35 cellular contexts compared by ENCODE assay signal in the genomic region with DNA sequence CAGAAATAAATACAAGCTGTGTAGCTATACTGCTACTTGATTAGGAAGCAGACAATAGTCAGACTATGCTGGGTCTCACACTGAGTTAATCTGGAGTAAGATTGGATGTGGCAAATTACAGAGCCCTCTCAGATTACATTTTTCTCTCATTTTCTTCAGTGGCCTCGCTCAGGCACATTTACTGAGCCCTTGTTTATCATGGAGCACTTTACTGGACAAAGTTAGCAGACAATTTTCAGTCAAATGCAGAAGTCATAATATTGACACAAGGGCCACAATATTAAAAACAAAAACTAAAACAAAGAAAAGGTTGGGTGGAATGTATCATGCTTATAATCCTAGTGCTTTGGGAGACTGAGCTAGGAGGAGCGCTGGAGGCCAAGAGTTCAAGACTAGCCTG.
DNase-seq lines count a peak whose midpoint lies in the region; ATAC-seq, FAIRE-seq and TF ChIP-seq lines count a peak whose summit lies in the region.
"Had no signal": no experiment of that assay in that cellular context is flagged by ENCODE, and none has a peak within 500 bp of the region (broad histone marks: within the 10 kb centered on the region; RNA-seq: fewer than 3 reads in every experiment).

No MANE protein-coding gene starts in this region.

- POLR2A ChIA-PET in HEK293 (lab: Yijun Ruan, JAX) (no interaction called here), HepG2 (lab: Yijun Ruan, JAX) (no interaction called here)

- peak overlapping the region; percentile 86 for H3K18ac ChIP-seq in mesendoderm (ENCODE audit: low read length)

- no peaks in the 10 kb centered on the region for H4K20me1 ChIP-seq in HepG2 (ENCODE audit: insufficient read depth, low read length)
- H4K20me1 ChIP-seq: BLaER1; BLaER1 treated with 17β-estradiol and CSF1 and Interleukin-3, amounts not matched to agents 10 nM and 100 nM had no signal

- H3K79me2 ChIP-seq in mesendoderm (ENCODE audit: control insufficient read depth, insufficient read depth, low read length) = no peaks in the 10 kb centered on the region
- no peaks in the 10 kb centered on the region for H3K79me2 ChIP-seq in HepG2 (ENCODE audit: insufficient read depth, low read length)

- no peak for ATAC-seq in HepG2
- ATAC-seq: A549; CD8-positive, alpha-beta T cell had no signal

- no peaks in the 10 kb centered on the region for H3K27me3 Mint-ChIP-seq in endodermal cell (ENCODE audit: insufficient read depth)

- no peak overlapping the region for H3K4me3 Mint-ChIP-seq in endodermal cell
- H3K4me3 Mint-ChIP-seq: B cell; CD14-positive monocyte; CD4-positive, alpha-beta memory T cell; CD4-positive, alpha-beta T cell; CD4-positive, CD25-positive, alpha-beta regulatory T cell; CD8-positive, alpha-beta memory T cell; CD8-positive, alpha-beta T cell had no signal

- no TSS peak for BruUV-seq in HepG2 (replicated peaks; lab: Mats Ljungman, UMichigan)

- H2BK15ac ChIP-seq in mesendoderm (replicated peaks; ENCODE audit: low read depth) = no peak overlapping the region

- no peak overlapping the region for H3K23ac ChIP-seq in mesendoderm (ENCODE audit: low read length)

- no peak overlapping the region for H3K4me3 ChIP-seq in HEK293 (ENCODE audit: low read depth, low read length)
- H3K4me3 ChIP-seq in endodermal cell (ENCODE audit: low read length) = no peak overlapping the region
- H3K4me3 ChIP-seq in mesendoderm (ENCODE audit: low read length) = no peak overlapping the region
- H3K4me3 ChIP-seq in HepG2 (replicated peaks in 1 of 3; ENCODE audit: insufficient read depth in 1 of 3, low read depth in 2 of 3, low read length in 3 of 3) = no peak overlapping the region
- H3K4me3 ChIP-seq in transverse colon = no peak overlapping the region
- H3K4me3 ChIP-seq: A549; BLaER1; BLaER1 treated with 17β-estradiol and CSF1 and Interleukin-3, amounts not matched to agents 10 nM and 100 nM had no signal

- TF ChIP-seq CTCF in HEK293 (tag by site-specific recombination; IDR thresholded peaks at IDR 0.05) (no peak), endodermal cell (conservative IDR thresholded peaks at IDR 0.05) (no peak), HepG2 (CRISPR knock-in tag; IDR thresholded peaks at IDR 0.05) (no peak), transverse colon (IDR thresholded peaks at IDR 0.05) (no peak)

- H2AFZ ChIP-seq in HepG2 (ENCODE audit: low read length) = no peak overlapping the region

- CTCF ChIA-PET in HEK293 (lab: Yijun Ruan, JAX) (no interaction called here), HepG2 (lab: Yijun Ruan, JAX; ENCODE audit: low intra/inter-chr PET ratio, low total read pairs) (no interaction called here)

- no peak for DNase-seq in endodermal cell
- DNase-seq in mesendoderm = peak; percentile 36
- no peak for DNase-seq in HepG2 (ENCODE audit: low spot score)
- DNase-seq in transverse colon = no peak
- DNase-seq in NCI-H510A treated with DMSO at 0.1 percent for 48 hours (lab: John Stamatoyannopoulos, UW) = no peak
- DNase-seq: 8988T; ACHN; AML-193; BE2C; C1 segment of cervical spinal cord; Caco-2; Calu3; CD4-positive, alpha-beta memory T cell; CD4-positive, alpha-beta T cell; CD4-positive, CD25-positive, alpha-beta regulatory T cell; CD8-positive, alpha-beta memory T cell; CD8-positive, alpha-beta T cell; COR-L47; DMS 273 treated with DMSO at 0.1 percent for 48 hours; DMS153; DMS53; DMS79; DMS79 treated with DMSO at 0.1 percent for 48 hours; DND-41; EL had no signal

- H3K9me3 Mint-ChIP-seq in endodermal cell = no peaks in the 10 kb centered on the region
- H3K9me3 Mint-ChIP-seq: CD4-positive, alpha-beta T cell; CD4-positive, CD25-positive, alpha-beta regulatory T cell; CD8-positive, alpha-beta memory T cell; CD8-positive, alpha-beta T cell had no signal

- in situ Hi-C loops in HepG2 (cut with HindIII; ENCODE audit: extremely low pct_ligation_motif_present, low pct_unique_long_range_greater_than_20kb) (no loop called here), transverse colon (cut with MboI; ENCODE audit: low pct_ligation_motif_present in 1 of 4, low pct_unique_long_range_greater_than_20kb in 1 of 4, low sequenced_read_pairs in 3 of 4) (no loop called here)

- no peaks in the 10 kb centered on the region for H3K9me3 ChIP-seq in HEK293 (ENCODE audit: control insufficient read depth, insufficient read depth, low read depth, low read length)
- no peaks in the 10 kb centered on the region for H3K9me3 ChIP-seq in endodermal cell (ENCODE audit: control insufficient read depth, low read length)
- no peaks in the 10 kb centered on the region for H3K9me3 ChIP-seq in HepG2 (ENCODE audit: low read length)
- H3K9me3 ChIP-seq in transverse colon = no peaks in the 10 kb centered on the region
- H3K9me3 ChIP-seq: A549; BE2C; BLaER1; BLaER1 treated with 17β-estradiol and CSF1 and Interleukin-3, amounts not matched to agents 10 nM and 100 nM; Caco-2 had no signal

- no peak overlapping the region for H2AK5ac ChIP-seq in mesendoderm (ENCODE audit: low read length)

- H3K4me2 ChIP-seq in mesendoderm (ENCODE audit: low read length) (no peak overlapping the region), HepG2 (ENCODE audit: low read depth, low read length) (no peak overlapping the region)
- H3K4me2 ChIP-seq: A549; BLaER1; BLaER1 treated with 17β-estradiol and CSF1 and Interleukin-3, amounts not matched to agents 10 nM and 100 nM had no signal

- TF ChIP-seq POLR2A in HepG2 (IDR thresholded peaks at IDR 0.05; ENCODE audit: insufficient read depth in 1 of 2, low read depth in 2 of 2, low read length in 2 of 2) (no peak), transverse colon (IDR thresholded peaks at IDR 0.05) (no peak)

- H3K4me1 Mint-ChIP-seq in endodermal cell = peaks cover 50% of the 10 kb centered on the region
- H3K4me1 Mint-ChIP-seq: B cell; CD14-positive monocyte; CD4-positive, alpha-beta memory T cell; CD4-positive, CD25-positive, alpha-beta regulatory T cell; CD8-positive, alpha-beta memory T cell had no signal

- H3K4ac ChIP-seq in mesendoderm (ENCODE audit: low read depth, low read length) = no peak overlapping the region

- H3K4me1 ChIP-seq in HEK293 (ENCODE audit: control insufficient read depth, insufficient read depth, low read length) (peaks cover 20% of the 10 kb centered on the region), endodermal cell (ENCODE audit: control insufficient read depth, insufficient read depth, low read length) (peaks cover 10% of the 10 kb centered on the region), mesendoderm (ENCODE audit: control insufficient read depth, low read depth, low read length) (peaks cover 13% of the 10 kb centered on the region), HepG2 (ENCODE audit: insufficient read depth, low read length) (no peaks in the 10 kb centered on the region), transverse colon (no peaks in the 10 kb centered on the region)
- H3K4me1 ChIP-seq: A549; BE2C; BLaER1; BLaER1 treated with 17β-estradiol and CSF1 and Interleukin-3, amounts not matched to agents 10 nM and 100 nM; Caco-2 had no signal

- peak overlapping the region; percentile 45 for H3K27ac Mint-ChIP-seq in endodermal cell
- H3K27ac Mint-ChIP-seq: B cell; CD4-positive, alpha-beta memory T cell; CD4-positive, alpha-beta T cell; CD4-positive, CD25-positive, alpha-beta regulatory T cell; CD8-positive, alpha-beta memory T cell; CD8-positive, alpha-beta T cell had no signal

- H4K8ac ChIP-seq in mesendoderm (ENCODE audit: low read depth, low read length) = no peak overlapping the region

- H2BK120ac ChIP-seq in mesendoderm (ENCODE audit: low read depth, low read length) = peak overlapping the region; percentile 74

- TF ChIP-seq RAD21 in HepG2 (CRISPR knock-in tag; IDR thresholded peaks at IDR 0.05) = no peak

- H3K27me3 ChIP-seq in endodermal cell (ENCODE audit: control insufficient read depth, insufficient read depth, low read length, poor library complexity, severe bottlenecking) = no peaks in the 10 kb centered on the region
- H3K27me3 ChIP-seq in mesendoderm (ENCODE audit: insufficient read depth, low read length, poor library complexity) = no peaks in the 10 kb centered on the region
- H3K27me3 ChIP-seq in HepG2 (ENCODE audit: control insufficient read depth in 1 of 2, insufficient read depth in 2 of 2, low read length in 2 of 2) = no peaks in the 10 kb centered on the region
- H3K27me3 ChIP-seq in transverse colon = no peaks in the 10 kb centered on the region
- H3K27me3 ChIP-seq: BLaER1; BLaER1 treated with 17β-estradiol and CSF1 and Interleukin-3, amounts not matched to agents 10 nM and 100 nM had no signal

- intact Hi-C loops in HepG2 (cut with micrococcal nuclease; ENCODE audit: unreplicated experiment) (no loop called here), transverse colon (cut with DNase I; ENCODE audit: low total_unique reads) (no loop called here)

- no peak overlapping the region for H3K56ac ChIP-seq in mesendoderm (ENCODE audit: low read length)

- H3K36me3 ChIP-seq in HEK293 (ENCODE audit: control insufficient read depth in 2 of 2, insufficient read depth in 1 of 2, low read length in 2 of 2) = no peaks in the 10 kb centered on the region
- no peaks in the 10 kb centered on the region for H3K36me3 ChIP-seq in endodermal cell (ENCODE audit: control insufficient read depth, insufficient read depth, low read length)
- H3K36me3 ChIP-seq in mesendoderm (ENCODE audit: control insufficient read depth, insufficient read depth, low read length) = no peaks in the 10 kb centered on the region
- no peaks in the 10 kb centered on the region for H3K36me3 ChIP-seq in HepG2 (replicated peaks in 1 of 2; ENCODE audit: control insufficient read depth in 1 of 2, insufficient read depth in 2 of 2, low read length in 2 of 2)
- no peaks in the 10 kb centered on the region for H3K36me3 ChIP-seq in transverse colon
- H3K36me3 ChIP-seq: BE2C; BLaER1; BLaER1 treated with 17β-estradiol and CSF1 and Interleukin-3, amounts not matched to agents 10 nM and 100 nM had no signal

- FAIRE-seq in HepG2 (lab: Jason Lieb, UNC) = no peak
- FAIRE-seq: A204.1, A549, D721Med had no signal

- 91 to 100% methylated on average over 2 of the region's 2 CpGs for WGBS in endodermal cell (ENCODE audit: insufficient coverage in 1 of 2, insufficient read length in 1 of 2), 2 experiments
- WGBS in mesendoderm (ENCODE audit: extremely low coverage, insufficient coverage, low lambda C conversion rate) = no CpG with 5 or more reads among the region's 2 CpGs
- 45% methylated on average over 2 of the region's 2 CpGs for WGBS in HepG2 (ENCODE audit: low lambda C conversion rate)
- 68 to 79% methylated on average over 2 of the region's 2 CpGs for WGBS in transverse colon (ENCODE audit: low coverage in 1 of 2), 2 donors

- H3K79me1 ChIP-seq in mesendoderm (ENCODE audit: low read length) = no peaks in the 10 kb centered on the region

- H4K5ac ChIP-seq in mesendoderm (ENCODE audit: low read length) = no peak overlapping the region

- no peak overlapping the region for H3K9ac ChIP-seq in endodermal cell (ENCODE audit: extremely low read depth, low read length, poor library complexity, severe bottlenecking)
- no peak overlapping the region for H3K9ac ChIP-seq in mesendoderm (ENCODE audit: low read length)
- H3K9ac ChIP-seq in HepG2 (ENCODE audit: insufficient read depth, low read depth, low read length) = no peak overlapping the region
- H3K9ac ChIP-seq: BLaER1; BLaER1 treated with 17β-estradiol and CSF1 and Interleukin-3, amounts not matched to agents 10 nM and 100 nM had no signal

- H2BK5ac ChIP-seq in mesendoderm (ENCODE audit: low read length) = no peak overlapping the region

- no peak overlapping the region for H3K27ac ChIP-seq in HEK293 (ENCODE audit: extremely low read depth, low read depth, low read length)
- no peak overlapping the region for H3K27ac ChIP-seq in endodermal cell (ENCODE audit: low read depth, low read length)
- H3K27ac ChIP-seq in mesendoderm (ENCODE audit: low read depth, low read length) = no peak overlapping the region
- H3K27ac ChIP-seq in HepG2 (ENCODE audit: extremely low read length, insufficient read depth, low read length) = no peak overlapping the region
- no peak overlapping the region for H3K27ac ChIP-seq in transverse colon
- H3K27ac ChIP-seq: 22Rv1; A549; BLaER1; BLaER1 treated with 17β-estradiol and CSF1 and Interleukin-3, amounts not matched to agents 10 nM and 100 nM; C4-2B had no signal

- peaks cover 3% of the 10 kb centered on the region for H3K36me3 Mint-ChIP-seq in endodermal cell (ENCODE audit: low read depth)
- H3K36me3 Mint-ChIP-seq: CD14-positive monocyte; CD4-positive, alpha-beta memory T cell; CD4-positive, CD25-positive, alpha-beta regulatory T cell; CD8-positive, alpha-beta memory T cell; CD8-positive, alpha-beta T cell had no signal

- TF ChIP-seq EP300 in HepG2 (IDR thresholded peaks at IDR 0.05; ENCODE audit: low read depth in 2 of 2, low read length in 2 of 2) (no peak), HepG2 (CRISPR knock-in tag; IDR thresholded peaks at IDR 0.05; ENCODE audit: borderline replicate concordance) (no peak), transverse colon (IDR thresholded peaks at IDR 0.05; ENCODE audit: low read depth) (no peak)
